21 cellular contexts compared by ENCODE assay signal in the genomic region with DNA sequence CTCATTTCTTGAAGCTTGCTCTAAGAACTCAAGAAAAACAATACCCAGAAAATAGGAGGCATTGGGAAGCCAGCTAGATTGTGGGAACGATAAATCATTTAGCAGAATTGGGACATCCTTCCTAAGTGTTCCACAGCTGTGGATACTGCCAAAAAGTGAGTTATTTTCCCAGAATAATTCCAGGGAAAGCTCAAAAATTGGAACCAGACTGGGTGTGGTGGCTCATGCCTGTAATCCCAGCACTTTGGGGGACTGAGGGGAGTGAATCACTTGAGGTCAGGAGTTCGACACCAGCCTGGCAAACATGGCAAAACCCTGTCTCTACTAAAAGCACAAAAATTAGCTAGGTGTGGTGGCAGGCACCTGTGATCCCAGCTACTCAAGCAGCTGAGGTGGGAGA.
"Had no signal": no experiment of that assay in that cellular context is flagged by ENCODE, and none has a peak within 500 bp of the region (broad histone marks: within the 10 kb centered on the region; RNA-seq: fewer than 3 reads in every experiment).

No MANE protein-coding gene starts in this region.

- H3K9me3 ChIP-seq: neutrophil, prostate gland, suprapubic skin, thyroid gland, vagina had no signal

- H3K4me1 Mint-ChIP-seq: memory B cell; naive B cell; neural crest cell; stimulated activated naive B cell treated with anti-CD40 and anti-IgM and Interleukin-4, amounts not matched to agents 10 μg/mL and 1 μg/mL and 100 μg/mL, for 72 hours had no signal

- H3K4me3 ChIP-seq: dorsolateral prefrontal cortex, lung, prostate gland, suprapubic skin, thyroid gland, vagina had no signal

- H3K4me3 Mint-ChIP-seq: memory B cell; naive B cell; natural killer cell treated with Interleukin-12 subunit alpha and Interleukin-12 subunit beta and Interleukin-15 and Interleukin-18, amount 100 ng/mL, for 72 hours; neural crest cell; stimulated activated naive B cell treated with anti-CD40 and anti-IgM and Interleukin-4, amounts not matched to agents 10 μg/mL and 1 μg/mL and 100 μg/mL, for 72 hours; stimulated activated naive CD8-positive, alpha-beta T cell treated with anti-CD3 and anti-CD28 coated beads, Interleukin-15, Interleukin-2, amounts not matched to agents 100 ng/mL and 50 ng/mL, for 24 hours had no signal

- H3K4me1 ChIP-seq: parathyroid adenoma, prostate gland, suprapubic skin, thyroid gland, vagina had no signal

- DNase-seq: dorsolateral prefrontal cortex; effector CD4-positive, alpha-beta T cell; head of caudate nucleus; naive B cell; right cardiac atrium; small intestine; stimulated activated CD4-positive, alpha-beta T cell treated with anti-CD3 and anti-CD28 coated beads, Interleukin-15, amount 100 ng/mL, for 24 hours; stimulated activated CD4-positive, alpha-beta T cell treated with anti-CD3 and anti-CD28 coated beads, Interleukin-2, amount 100 ng/mL, for 48 hours; stimulated activated naive B cell treated with anti-CD40 and anti-IgM and Interleukin-4, amounts not matched to agents 10 μg/mL and 1 μg/mL and 100 μg/mL, for 72 hours; thyroid gland; trophoblast cell had no signal

- H3K27ac Mint-ChIP-seq: memory B cell; naive B cell; natural killer cell treated with Interleukin-12 subunit alpha and Interleukin-12 subunit beta and Interleukin-15 and Interleukin-18, amount 100 ng/mL, for 72 hours; stimulated activated naive B cell treated with anti-CD40 and anti-IgM and Interleukin-4, amounts not matched to agents 10 μg/mL and 1 μg/mL and 100 μg/mL, for 72 hours; stimulated activated naive CD8-positive, alpha-beta T cell treated with anti-CD3 and anti-CD28 coated beads, Interleukin-15, Interleukin-2, amounts not matched to agents 100 ng/mL and 50 ng/mL, for 24 hours had no signal

- H3K27ac ChIP-seq: dorsolateral prefrontal cortex, neutrophil, parathyroid adenoma, prostate gland, suprapubic skin, thyroid gland, vagina had no signal

- H3K36me3 Mint-ChIP-seq: memory B cell; naive B cell; natural killer cell treated with Interleukin-12 subunit alpha and Interleukin-12 subunit beta and Interleukin-15 and Interleukin-18, amount 100 ng/mL, for 72 hours; stimulated activated naive B cell treated with anti-CD40 and anti-IgM and Interleukin-4, amounts not matched to agents 10 μg/mL and 1 μg/mL and 100 μg/mL, for 72 hours had no signal

- H3K27me3 Mint-ChIP-seq: memory B cell; naive B cell; natural killer cell treated with Interleukin-12 subunit alpha and Interleukin-12 subunit beta and Interleukin-15 and Interleukin-18, amount 100 ng/mL, for 72 hours; stimulated activated naive B cell treated with anti-CD40 and anti-IgM and Interleukin-4, amounts not matched to agents 10 μg/mL and 1 μg/mL and 100 μg/mL, for 72 hours; stimulated activated naive CD8-positive, alpha-beta T cell treated with anti-CD3 and anti-CD28 coated beads, Interleukin-15, Interleukin-2, amounts not matched to agents 100 ng/mL and 50 ng/mL, for 24 hours had no signal

- H3K27me3 ChIP-seq: dorsolateral prefrontal cortex, neutrophil, suprapubic skin, thyroid gland, vagina had no signal

- H3K36me3 ChIP-seq: neutrophil, prostate gland, suprapubic skin, thyroid gland, vagina had no signal

- ATAC-seq: natural killer cell treated with Interleukin-12 subunit alpha and Interleukin-12 subunit beta and Interleukin-15 and Interleukin-18, amount 100 ng/mL, for 72 hours; right cardiac atrium; stimulated activated naive B cell treated with anti-CD40 and anti-IgM and Interleukin-4, amounts not matched to agents 10 μg/mL and 1 μg/mL and 100 μg/mL, for 72 hours had no signal
